Comparison of ENCODE assay signal across 30 cellular contexts in genomic region chr1:53712276-53712675, GRCh38. TPM values are rescaled to one million over a fixed set of nuclear protein-coding genes. Genes with fewer than 3 reads are reported as not detected.
"Had no signal": no experiment of that assay in that cellular context is flagged by ENCODE, and none has a peak within 500 bp of the region (broad histone marks: within the 10 kb centered on the region; RNA-seq: fewer than 3 reads in every experiment).

No MANE protein-coding gene starts in this region.

- H2AFZ ChIP-seq: neural progenitor cell had no signal

- H3K9me3 Mint-ChIP-seq: effector memory CD8-positive, alpha-beta T cell; naive B cell; nephron; neural progenitor cell; stimulated activated effector memory CD8-positive, alpha-beta T cell treated with anti-CD3 and anti-CD28 coated beads, Interleukin-12 subunit alpha, Interleukin-12 subunit beta, amount 100 ng/mL, for 72 hours had no signal

- H3K4me3 Mint-ChIP-seq: effector memory CD8-positive, alpha-beta T cell; mesothelial cell of epicardium; nephron; neural progenitor cell; stimulated activated effector memory CD8-positive, alpha-beta T cell treated with anti-CD3 and anti-CD28 coated beads, Interleukin-12 subunit alpha, Interleukin-12 subunit beta, amount 100 ng/mL, for 72 hours had no signal

- H3K4me2 ChIP-seq: neural progenitor cell had no signal

- H3K9me3 ChIP-seq: esophagus squamous epithelium, gastrocnemius medialis, mucosa of descending colon, ovary, psoas muscle, sigmoid colon, stomach, thyroid gland, vagina had no signal

- ATAC-seq: effector memory CD8-positive, alpha-beta T cell; gastrocnemius medialis; left lobe of liver; mucosa of descending colon; psoas muscle; right cardiac atrium; stimulated activated effector memory CD8-positive, alpha-beta T cell treated with anti-CD3 and anti-CD28 coated beads, Interleukin-12 subunit alpha, Interleukin-12 subunit beta, amount 100 ng/mL, for 72 hours had no signal

- H3K27ac Mint-ChIP-seq: effector memory CD8-positive, alpha-beta T cell; mesothelial cell of epicardium; naive B cell; nephron; neural progenitor cell; stimulated activated effector memory CD8-positive, alpha-beta T cell treated with anti-CD3 and anti-CD28 coated beads, Interleukin-12 subunit alpha, Interleukin-12 subunit beta, amount 100 ng/mL, for 72 hours had no signal

- FAIRE-seq: endometrium, keratinocyte had no signal

- H3K27ac ChIP-seq: esophagus squamous epithelium, gastrocnemius medialis, neural progenitor cell, ovary, psoas muscle, sigmoid colon, stomach, thyroid gland, vagina had no signal

- H3K4me1 ChIP-seq: esophagus squamous epithelium, gastrocnemius medialis, neural progenitor cell, psoas muscle, sigmoid colon, stomach, thyroid gland, vagina had no signal

- H3K27me3 ChIP-seq: neural progenitor cell, ovary, thyroid gland, vagina had no signal

- H3K36me3 ChIP-seq: esophagus squamous epithelium, gastrocnemius medialis, neural progenitor cell, ovary, sigmoid colon, stomach, thyroid gland, vagina had no signal

- H3K4me3 ChIP-seq: esophagus squamous epithelium, gastrocnemius medialis, lung, mucosa of descending colon, neural progenitor cell, ovary, psoas muscle, sigmoid colon, stomach, thyroid gland, vagina had no signal

- H3K4me1 Mint-ChIP-seq: mesothelial cell of epicardium; naive B cell; nephron; stimulated activated effector memory CD8-positive, alpha-beta T cell treated with anti-CD3 and anti-CD28 coated beads, Interleukin-12 subunit alpha, Interleukin-12 subunit beta, amount 100 ng/mL, for 72 hours had no signal

- H3K36me3 Mint-ChIP-seq: mesothelial cell of epicardium; naive B cell; neural progenitor cell; stimulated activated effector memory CD8-positive, alpha-beta T cell treated with anti-CD3 and anti-CD28 coated beads, Interleukin-12 subunit alpha, Interleukin-12 subunit beta, amount 100 ng/mL, for 72 hours had no signal

- H3K9ac ChIP-seq: neural progenitor cell had no signal

- DNase-seq: cortex of kidney; effector memory CD8-positive, alpha-beta T cell; esophagus squamous epithelium; gastrocnemius medialis; head of caudate nucleus; mesenchymal stem cell; mucosa of descending colon; naive B cell; ovary; psoas muscle; right cardiac atrium; sigmoid colon; stimulated activated CD4-positive, alpha-beta T cell treated with anti-CD3 and anti-CD28 coated beads, Interleukin-2, amount 100 ng/mL, for 24 hours; stimulated activated CD4-positive, alpha-beta T cell treated with anti-CD3 and anti-CD28 coated beads, Interleukin-4, amount 100 ng/mL, for 24 hours; stimulated activated naive CD4-positive, alpha-beta T cell treated with Interleukin-2 at 50 U/mL for 16 hours; stomach; thyroid gland; trophoblast cell had no signal

RNA-seq across cellular contexts. Expression of gene GLIS1, which starts 26.7 kb away (rescaled TPM):
- total RNA-seq: dermis microvascular lymphatic vessel endothelial cell, gastrocnemius medialis, left lobe of liver, skeletal muscle tissue, temporal lobe had no signal
- polyA plus RNA-seq: keratinocyte had no signal
